1 cellular context compared by ENCODE assay signal in genomic region chr9:94915476-94916450, GRCh38.
TF ChIP-seq lines count a peak whose summit lies in the region.

No MANE protein-coding gene starts in this region.

TF ChIP-seq in WTC11, 78 proteins besides CTCF, POLR2A, EP300 and RAD21 (continued from another document):
- TF ChIP-seq ZBTB21 (CRISPR knock-in tag; IDR thresholded peaks at IDR 0.05; ENCODE audit: borderline replicate concordance) (no peak), ELF4 (CRISPR knock-in tag; IDR thresholded peaks at IDR 0.05; ENCODE audit: low read depth) (no peak)
